Comparison of ENCODE assay signal across 19 cellular contexts in genomic region chrX:43753637-43754036, GRCh38.
DNase-seq lines count a peak whose midpoint lies in the region; ATAC-seq and TF ChIP-seq lines count a peak whose summit lies in the region.
"Had no signal": no experiment of that assay in that cellular context is flagged by ENCODE, and none has a peak within 500 bp of the region (broad histone marks: within the 10 kb centered on the region; RNA-seq: fewer than 3 reads in every experiment).

No MANE protein-coding gene starts in this region.

- no peak overlapping the region for H3K9ac ChIP-seq in GM23248
- H3K9ac ChIP-seq in fibroblast of lung (ENCODE audit: insufficient read depth, low read length), result no peak overlapping the region

- H3K4me3 Mint-ChIP-seq in T-helper 2 cell treated with Interferon-gamma antibody and Interleukin-4, amounts not matched to agents 5 μg/mL and 100 μg/mL, for 36 hours, result no peak overlapping the region
- H3K4me3 Mint-ChIP-seq in stimulated activated effector memory CD8-positive, alpha-beta T cell treated with anti-CD3 and anti-CD28 coated beads, Interleukin-12 subunit alpha, Interleukin-12 subunit beta, amount 100 ng/mL, for 72 hours, result no peak overlapping the region
- no peak overlapping the region for H3K4me3 Mint-ChIP-seq in CD4-positive, alpha-beta memory T cell
- H3K4me3 Mint-ChIP-seq: CD4-positive, CD25-positive, alpha-beta regulatory T cell had no signal

- DNase-seq in GM23248 (peak; percentile 8), fibroblast of lung (ENCODE audit: low read depth in 2 of 2) (peak; percentile 27 to 35), MG63 (no peak), adrenal gland (no peak)
- peak; percentile 4 for DNase-seq in T-helper 2 cell treated with Interferon-gamma antibody and Interleukin-4, amounts not matched to agents 5 μg/mL and 100 μg/mL, for 36 hours (ENCODE audit: low spot score)
- no peak for DNase-seq in stimulated activated effector memory CD8-positive, alpha-beta T cell treated with anti-CD3 and anti-CD28 coated beads, Interleukin-12 subunit alpha, Interleukin-12 subunit beta, amount 100 ng/mL, for 72 hours (ENCODE audit: low spot score in 2 of 2)
- no peak for DNase-seq in CD4-positive, alpha-beta memory T cell
- DNase-seq: BE2C, Calu3, GF-D8, GOT3, MV-4-11, NCI-H1417, NCI-H187 treated with DMSO at 0.1 percent for 48 hours, NCI-H345, NCI-H524 treated with DMSO at 0.1 percent for 48 hours, PC-9 had no signal

- no peaks in the 10 kb centered on the region for H3K79me2 ChIP-seq in GM23248 (ENCODE audit: insufficient read depth)
- H3K79me2 ChIP-seq in fibroblast of lung (ENCODE audit: control insufficient read depth, insufficient read depth, low read length), result no peaks in the 10 kb centered on the region

- H3K27me3 ChIP-seq in GM23248 (replicated peaks; ENCODE audit: insufficient read depth) (no peaks in the 10 kb centered on the region), fibroblast of lung (ENCODE audit: control insufficient read depth, insufficient read depth, low read length) (no peaks in the 10 kb centered on the region), MG63 (no peaks in the 10 kb centered on the region), adrenal gland (no peaks in the 10 kb centered on the region)
- no peaks in the 10 kb centered on the region for H3K27me3 ChIP-seq in CD4-positive, alpha-beta memory T cell (ENCODE audit: insufficient read depth, low read length)
- H3K27me3 ChIP-seq: BE2C had no signal

- H3K9me3 ChIP-seq in GM23248 (ENCODE audit: low read depth), result no peaks in the 10 kb centered on the region
- no peaks in the 10 kb centered on the region for H3K9me3 ChIP-seq in fibroblast of lung (ENCODE audit: control insufficient read depth, insufficient read depth, low read depth, low read length)
- no peaks in the 10 kb centered on the region for H3K9me3 ChIP-seq in CD4-positive, alpha-beta memory T cell (ENCODE audit: control insufficient read depth in 1 of 2, low read length in 2 of 2)
- no peaks in the 10 kb centered on the region for H3K9me3 ChIP-seq in MG63
- no peaks in the 10 kb centered on the region for H3K9me3 ChIP-seq in adrenal gland (replicated peaks in 1 of 3)
- H3K9me3 ChIP-seq: BE2C had no signal

- POLR2A ChIA-PET in CD4-positive, alpha-beta memory T cell (lab: Charles Lee; ENCODE audit: partially characterized antibody), result no interaction called here

- H3K27ac Mint-ChIP-seq in T-helper 2 cell treated with Interferon-gamma antibody and Interleukin-4, amounts not matched to agents 5 μg/mL and 100 μg/mL, for 36 hours, result peak overlapping the region; percentile 5
- no peak overlapping the region for H3K27ac Mint-ChIP-seq in stimulated activated effector memory CD8-positive, alpha-beta T cell treated with anti-CD3 and anti-CD28 coated beads, Interleukin-12 subunit alpha, Interleukin-12 subunit beta, amount 100 ng/mL, for 72 hours
- H3K27ac Mint-ChIP-seq in CD4-positive, alpha-beta memory T cell, result no peak overlapping the region
- H3K27ac Mint-ChIP-seq: CD4-positive, CD25-positive, alpha-beta regulatory T cell had no signal

- in situ Hi-C loops in GM23248 (cut with MboI), result no loop called here

- H3K9me2 ChIP-seq in GM23248 (ENCODE audit: insufficient read depth), result no peaks in the 10 kb centered on the region

- H3K27ac ChIP-seq in GM23248 (no peak overlapping the region), fibroblast of lung (ENCODE audit: insufficient read depth, low read length) (no peak overlapping the region), adrenal gland (no peak overlapping the region)
- H3K27ac ChIP-seq in CD4-positive, alpha-beta memory T cell (ENCODE audit: low read depth, low read length), result no peak overlapping the region
- H3K27ac ChIP-seq: PC-9 had no signal

- H3K36me3 ChIP-seq in GM23248 (ENCODE audit: low read depth) (no peaks in the 10 kb centered on the region), fibroblast of lung (ENCODE audit: control insufficient read depth, insufficient read depth, low read length) (no peaks in the 10 kb centered on the region), MG63 (no peaks in the 10 kb centered on the region), adrenal gland (replicated peaks in 1 of 2) (no peaks in the 10 kb centered on the region)
- no peaks in the 10 kb centered on the region for H3K36me3 ChIP-seq in CD4-positive, alpha-beta memory T cell (ENCODE audit: insufficient read depth, low read length)
- H3K36me3 ChIP-seq: BE2C had no signal

- intact Hi-C loops in CD4-positive, alpha-beta memory T cell (cut with micrococcal nuclease), result loop anchor here (5.0 kb wide), 1 partner anchor 1971 kb away; no protein-coding TSS in a partner anchor
- intact Hi-C loops in adrenal gland (cut with DNase I), result loop anchor here in 1 of 2 donors (10.0 kb wide), 1 partner anchor 179 kb away; no protein-coding TSS in a partner anchor

- TF ChIP-seq POLR2A in adrenal gland (IDR thresholded peaks at IDR 0.05), result no peak

- no peaks in the 10 kb centered on the region for H3K36me3 Mint-ChIP-seq in T-helper 2 cell treated with Interferon-gamma antibody and Interleukin-4, amounts not matched to agents 5 μg/mL and 100 μg/mL, for 36 hours (ENCODE audit: low read depth)
- H3K36me3 Mint-ChIP-seq in stimulated activated effector memory CD8-positive, alpha-beta T cell treated with anti-CD3 and anti-CD28 coated beads, Interleukin-12 subunit alpha, Interleukin-12 subunit beta, amount 100 ng/mL, for 72 hours, result no peaks in the 10 kb centered on the region
- no peaks in the 10 kb centered on the region for H3K36me3 Mint-ChIP-seq in CD4-positive, alpha-beta memory T cell
- H3K36me3 Mint-ChIP-seq: CD4-positive, CD25-positive, alpha-beta regulatory T cell had no signal

- peak; percentile 45 for ATAC-seq in stimulated activated effector memory CD8-positive, alpha-beta T cell treated with anti-CD3 and anti-CD28 coated beads, Interleukin-12 subunit alpha, Interleukin-12 subunit beta, amount 100 ng/mL, for 72 hours
- ATAC-seq: K562 had no signal

- H3K9me3 Mint-ChIP-seq in T-helper 2 cell treated with Interferon-gamma antibody and Interleukin-4, amounts not matched to agents 5 μg/mL and 100 μg/mL, for 36 hours, result no peaks in the 10 kb centered on the region
- H3K9me3 Mint-ChIP-seq in stimulated activated effector memory CD8-positive, alpha-beta T cell treated with anti-CD3 and anti-CD28 coated beads, Interleukin-12 subunit alpha, Interleukin-12 subunit beta, amount 100 ng/mL, for 72 hours, result no peaks in the 10 kb centered on the region
- H3K9me3 Mint-ChIP-seq in CD4-positive, alpha-beta memory T cell, result peaks cover 0 to 2% (median 0%) of the 10 kb centered on the region in 8 donors
- H3K9me3 Mint-ChIP-seq: CD4-positive, CD25-positive, alpha-beta regulatory T cell had no signal

- H3K27me3 Mint-ChIP-seq in T-helper 2 cell treated with Interferon-gamma antibody and Interleukin-4, amounts not matched to agents 5 μg/mL and 100 μg/mL, for 36 hours (ENCODE audit: low read depth), result no peaks in the 10 kb centered on the region
- H3K27me3 Mint-ChIP-seq in CD4-positive, alpha-beta memory T cell, result peaks cover 0 to 2% of the 10 kb centered on the region in 2 donors

- 69 to 72% methylated on average over 3 of the region's 3 CpGs for WGBS in GM23248 (ENCODE audit: low coverage in 1 of 2, low lambda C conversion rate in 2 of 2, missing lambda C conversion rate in 2 of 2), 2 experiments
- WGBS in adrenal gland, 4 donors, result 72 to 91% (median 81%) methylated on average over 3 of the region's 3 CpGs

- no peaks in the 10 kb centered on the region for H3F3A ChIP-seq in GM23248 (ENCODE audit: insufficient read depth)

- no peak overlapping the region for H2AFZ ChIP-seq in GM23248
- no peak overlapping the region for H2AFZ ChIP-seq in fibroblast of lung (ENCODE audit: low read length)
- H2AFZ ChIP-seq: PC-9 had no signal

- H4K20me1 ChIP-seq in GM23248 (ENCODE audit: insufficient read depth), result no peaks in the 10 kb centered on the region
- no peaks in the 10 kb centered on the region for H4K20me1 ChIP-seq in fibroblast of lung (ENCODE audit: control insufficient read depth, extremely low read depth, insufficient read depth, low read length)

- H3K4me1 ChIP-seq in GM23248 (ENCODE audit: insufficient read depth) (no peaks in the 10 kb centered on the region), fibroblast of lung (ENCODE audit: control insufficient read depth, extremely low read depth, insufficient read depth, low read length) (no peaks in the 10 kb centered on the region), adrenal gland (replicated peaks in 1 of 2) (no peaks in the 10 kb centered on the region)
- H3K4me1 ChIP-seq in CD4-positive, alpha-beta memory T cell (ENCODE audit: insufficient read depth, low read length), result no peaks in the 10 kb centered on the region
- H3K4me1 ChIP-seq: BE2C had no signal

- CTCF ChIA-PET in CD4-positive, alpha-beta memory T cell (lab: Charles Lee; ENCODE audit: partially characterized antibody), result interaction anchor here (1.4 to 3.3 kb wide), 2 partner anchors 9 to 194 kb away, joined by 4 to 15 read pairs; no protein-coding TSS in a partner anchor

- H3K4me1 Mint-ChIP-seq in T-helper 2 cell treated with Interferon-gamma antibody and Interleukin-4, amounts not matched to agents 5 μg/mL and 100 μg/mL, for 36 hours (ENCODE audit: low read depth), result peaks cover 29% of the 10 kb centered on the region
- no peaks in the 10 kb centered on the region for H3K4me1 Mint-ChIP-seq in stimulated activated effector memory CD8-positive, alpha-beta T cell treated with anti-CD3 and anti-CD28 coated beads, Interleukin-12 subunit alpha, Interleukin-12 subunit beta, amount 100 ng/mL, for 72 hours
- peaks cover 0 to 5% (median 2%) of the 10 kb centered on the region in 4 donors for H3K4me1 Mint-ChIP-seq in CD4-positive, alpha-beta memory T cell

- no peak for TF ChIP-seq CTCF in fibroblast of lung (conservative IDR thresholded peaks at IDR 0.05 in 1 of 2, IDR thresholded peaks at IDR 0.05 in 1 of 2; ENCODE audit: low read depth in 1 of 2, low read length in 2 of 2)
- TF ChIP-seq CTCF in adrenal gland (IDR thresholded peaks at IDR 0.05), result no peak

- H3K4me3 ChIP-seq in GM23248 (no peak overlapping the region), fibroblast of lung (replicated peaks in 1 of 4; ENCODE audit: control extremely low read depth in 1 of 4, insufficient read depth in 1 of 4, low read depth in 3 of 4, low read length in 4 of 4) (no peak overlapping the region), MG63 (no peak overlapping the region), adrenal gland (no peak overlapping the region)
- H3K4me3 ChIP-seq in CD4-positive, alpha-beta memory T cell (ENCODE audit: low read length in 2 of 2), result no peak overlapping the region
- H3K4me3 ChIP-seq: K562, PC-9 had no signal

- H3K4me2 ChIP-seq in GM23248 (ENCODE audit: unreplicated experiment) (no peak overlapping the region), fibroblast of lung (ENCODE audit: extremely low read depth, insufficient read depth, low read length) (no peak overlapping the region)
- H3K4me2 ChIP-seq: PC-9 had no signal

Comparison
In these comparisons a context has a peak if more than half of its experiments do, and no peak if none do; other contexts are left out.
1. DNase-seq: peak in GM23248 (single experiment), T-helper 2 cell treated with Interferon-gamma antibody and Interleukin-4, amounts not matched to agents 5 μg/mL and 100 μg/mL, for 36 hours (single experiment) and fibroblast of lung (2 of 2); none in stimulated activated effector memory CD8-positive, alpha-beta T cell treated with anti-CD3 and anti-CD28 coated beads, Interleukin-12 subunit alpha, Interleukin-12 subunit beta, amount 100 ng/mL, for 72 hours (0 of 2), CD4-positive, alpha-beta memory T cell (0 of 5), MG63 (single experiment) and adrenal gland (0 of 7).